ENCODE assay signal across 8 cellular contexts in the genomic region with DNA sequence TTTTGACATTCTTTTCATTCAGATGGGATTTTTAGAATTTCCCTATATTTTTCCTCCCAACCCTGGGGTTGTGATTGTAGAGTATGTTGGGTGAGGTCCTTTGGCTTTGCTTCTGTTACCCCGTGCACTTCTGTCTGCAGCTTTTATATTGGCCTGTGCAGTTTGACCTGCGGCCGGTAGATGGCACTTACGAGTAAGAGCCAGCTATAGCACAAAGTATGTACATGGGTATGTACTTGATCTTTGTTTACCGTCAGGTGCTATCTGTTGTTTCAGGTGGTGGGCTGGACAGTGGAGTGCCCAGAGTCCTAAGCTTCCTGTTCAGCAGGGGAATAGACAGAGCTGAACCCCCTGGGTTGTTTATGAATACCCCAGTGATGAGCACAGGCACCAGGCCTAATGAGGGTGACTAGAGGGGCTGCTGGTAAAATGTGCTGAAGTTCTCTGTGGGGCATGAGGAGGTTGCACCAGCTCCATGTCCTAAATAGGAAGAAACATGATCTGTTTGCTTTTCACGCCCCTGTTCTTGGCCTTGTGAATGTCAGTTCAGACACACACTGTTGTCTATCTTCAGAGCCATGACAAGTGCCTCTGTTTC. TPM values are rescaled to one million over a fixed set of nuclear protein-coding genes. Genes with fewer than 3 reads are reported as not detected.
DNase-seq lines count a peak whose midpoint lies in the region; ATAC-seq, FAIRE-seq and TF ChIP-seq lines count a peak whose summit lies in the region.

No MANE protein-coding gene starts in this region.

- peaks cover 11% of the 10 kb centered on the region for H3K27me3 Mint-ChIP-seq in activated CD4-positive, alpha-beta T cell treated with anti-CD3 and anti-CD28 coated beads, Interleukin-2, amount 10 ng/mL, durations not matched to agents 7 days and 5 days

- no peaks in the 10 kb centered on the region for H3K4me1 Mint-ChIP-seq in activated CD4-positive, alpha-beta T cell treated with anti-CD3 and anti-CD28 coated beads, Interleukin-2, amount 10 ng/mL, durations not matched to agents 7 days and 5 days

- CTCF ChIA-PET in activated CD4-positive, alpha-beta T cell treated with anti-CD3 and anti-CD28 coated beads, Interleukin-2, amount 10 ng/mL, durations not matched to agents 7 days and 5 days (lab: Charles Lee), result interaction anchor here (1.2 kb wide), 1 partner anchor 76 kb away, joined by 3 read pairs; no protein-coding TSS in a partner anchor

- no peak overlapping the region for H3K4me3 Mint-ChIP-seq in activated CD4-positive, alpha-beta T cell treated with anti-CD3 and anti-CD28 coated beads, Interleukin-2, amount 10 ng/mL, durations not matched to agents 7 days and 5 days

- H3K36me3 Mint-ChIP-seq in activated CD4-positive, alpha-beta T cell treated with anti-CD3 and anti-CD28 coated beads, Interleukin-2, amount 10 ng/mL, durations not matched to agents 7 days and 5 days (ENCODE audit: low read depth), result no peaks in the 10 kb centered on the region

- ATAC-seq in GM21515 (IDR thresholded peaks at IDR 0.05; ENCODE audit: unreplicated experiment) (peak; percentile 92), HG03565 (IDR thresholded peaks at IDR 0.05; ENCODE audit: unreplicated experiment) (peak; percentile 95), SK-N-SH treated with all-trans-retinoic acid at 6 μM for 48 hours (peak; percentile 95), left ventricle myocardium superior (peak; percentile 33)

- H3K27ac Mint-ChIP-seq in activated CD4-positive, alpha-beta T cell treated with anti-CD3 and anti-CD28 coated beads, Interleukin-2, amount 10 ng/mL, durations not matched to agents 7 days and 5 days, result no peak overlapping the region

- DNase-seq in activated CD4-positive, alpha-beta T cell treated with anti-CD3 and anti-CD28 coated beads for 48 hours, result peak; percentile 20
- no peak for DNase-seq in activated CD4-positive, alpha-beta T cell treated with anti-CD3 and anti-CD28 coated beads, Interleukin-2, amount 10 ng/mL, durations not matched to agents 7 days and 5 days
- DNase-seq in left ventricle myocardium superior (peak; percentile 29), urothelium cell line (ENCODE audit: low spot score) (peak; percentile 32)
- no peak for DNase-seq in activated CD8-positive, alpha-beta memory T cell treated with anti-CD3 and anti-CD28 coated beads, Interleukin-2, amount 50 U/mL, for 48 hours

- POLR2A ChIA-PET in activated CD4-positive, alpha-beta T cell treated with anti-CD3 and anti-CD28 coated beads, Interleukin-2, amount 10 ng/mL, durations not matched to agents 7 days and 5 days (lab: Charles Lee), result no interaction called here

- intact Hi-C loops in left ventricle myocardium superior (cut with micrococcal nuclease), result no loop called here

- H3K9me3 Mint-ChIP-seq in activated CD4-positive, alpha-beta T cell treated with anti-CD3 and anti-CD28 coated beads, Interleukin-2, amount 10 ng/mL, durations not matched to agents 7 days and 5 days, result peaks cover 8% of the 10 kb centered on the region

- FAIRE-seq in urothelium cell line (lab: Jason Lieb, UNC), result no peak

TF ChIP-seq in SK-N-SH treated with all-trans-retinoic acid at 6 μM for 48 hours, 23 proteins besides CTCF, POLR2A, EP300 and RAD21:
- TF ChIP-seq ZFP30 (CRISPR knock-in tag; IDR thresholded peaks at IDR 0.05) (no peak), RARB (CRISPR knock-in tag; IDR thresholded peaks at IDR 0.05) (no peak), ESRRG (CRISPR knock-in tag; IDR thresholded peaks at IDR 0.05) (no peak), POU6F1 (CRISPR knock-in tag; IDR thresholded peaks at IDR 0.05; ENCODE audit: borderline replicate concordance, low read depth) (no peak), ZFP3 (CRISPR knock-in tag; IDR thresholded peaks at IDR 0.05) (no peak), CSRNP3 (CRISPR knock-in tag; IDR thresholded peaks at IDR 0.05) (no peak), GLIS3 (CRISPR knock-in tag; IDR thresholded peaks at IDR 0.05) (no peak), OSR1 (CRISPR knock-in tag; IDR thresholded peaks at IDR 0.05) (no peak), TOX (CRISPR knock-in tag; IDR thresholded peaks at IDR 0.05; ENCODE audit: borderline replicate concordance) (no peak), CSDC2 (CRISPR knock-in tag; IDR thresholded peaks at IDR 0.05) (no peak), BACH2 (CRISPR knock-in tag; IDR thresholded peaks at IDR 0.05; ENCODE audit: borderline replicate concordance) (no peak), TCF4 (CRISPR knock-in tag; IDR thresholded peaks at IDR 0.05; ENCODE audit: borderline replicate concordance) (no peak), ZNF565 (CRISPR knock-in tag; conservative IDR thresholded peaks at IDR 0.05; ENCODE audit: low read depth) (no peak), ZNF8 (CRISPR knock-in tag; IDR thresholded peaks at IDR 0.05) (no peak), TSHZ2 (CRISPR knock-in tag; IDR thresholded peaks at IDR 0.05) (no peak), ISL1 (CRISPR knock-in tag; IDR thresholded peaks at IDR 0.05) (no peak)
- TF ChIP-seq, protein P1, sequence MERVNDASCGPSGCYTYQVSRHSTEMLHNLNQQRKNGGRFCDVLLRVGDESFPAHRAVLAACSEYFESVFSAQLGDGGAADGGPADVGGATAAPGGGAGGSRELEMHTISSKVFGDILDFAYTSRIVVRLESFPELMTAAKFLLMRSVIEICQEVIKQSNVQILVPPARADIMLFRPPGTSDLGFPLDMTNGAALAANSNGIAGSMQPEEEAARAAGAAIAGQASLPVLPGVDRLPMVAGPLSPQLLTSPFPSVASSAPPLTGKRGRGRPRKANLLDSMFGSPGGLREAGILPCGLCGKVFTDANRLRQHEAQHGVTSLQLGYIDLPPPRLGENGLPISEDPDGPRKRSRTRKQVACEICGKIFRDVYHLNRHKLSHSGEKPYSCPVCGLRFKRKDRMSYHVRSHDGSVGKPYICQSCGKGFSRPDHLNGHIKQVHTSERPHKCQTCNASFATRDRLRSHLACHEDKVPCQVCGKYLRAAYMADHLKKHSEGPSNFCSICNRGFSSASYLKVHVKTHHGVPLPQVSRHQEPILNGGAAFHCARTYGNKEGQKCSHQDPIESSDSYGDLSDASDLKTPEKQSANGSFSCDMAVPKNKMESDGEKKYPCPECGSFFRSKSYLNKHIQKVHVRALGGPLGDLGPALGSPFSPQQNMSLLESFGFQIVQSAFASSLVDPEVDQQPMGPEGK (CRISPR knock-in tag; IDR thresholded peaks at IDR 0.05; ENCODE audit: borderline replicate concordance), result no peak

RNA-seq across cellular contexts. Expression of gene THUMPD2, which starts 58.9 kb away (rescaled TPM):
- 10 to 100 TPM; 11.5 to 12.9 TPM for total RNA-seq in activated CD4-positive, alpha-beta T cell treated with anti-CD3 and anti-CD28 coated beads, Interleukin-2, amount 10 ng/mL, durations not matched to agents 7 days and 5 days
- total RNA-seq in left ventricle myocardium superior, result 5.9 TPM

Comparison
In these comparisons a context has a peak if more than half of its experiments do, and no peak if none do; other contexts are left out.
1. DNase-seq: peak in activated CD4-positive, alpha-beta T cell treated with anti-CD3 and anti-CD28 coated beads for 48 hours (single experiment), left ventricle myocardium superior (single experiment) and urothelium cell line (single experiment); none in activated CD4-positive, alpha-beta T cell treated with anti-CD3 and anti-CD28 coated beads, Interleukin-2, amount 10 ng/mL, durations not matched to agents 7 days and 5 days (single experiment) and activated CD8-positive, alpha-beta memory T cell treated with anti-CD3 and anti-CD28 coated beads, Interleukin-2, amount 50 U/mL, for 48 hours (single experiment).
2. ATAC-seq: peak in every context shown above with its lines; median percentile 95 in HG03565; 95 in SK-N-SH treated with all-trans-retinoic acid at 6 μM for 48 hours; 92 in GM21515; 33 in left ventricle myocardium superior.